8 cellular contexts compared by ENCODE assay signal in genomic region chr21:41783476-41784150, GRCh38. TPM values are rescaled to one million over a fixed set of nuclear protein-coding genes. Genes with fewer than 3 reads are reported as not detected.
A peak's percentile ranks its signal among the peaks of the same experiment; 100 is the strongest.
DNase-seq lines count a peak whose midpoint lies in the region; FAIRE-seq lines count a peak whose summit lies in the region.

No MANE protein-coding gene starts in this region.

- DNase-seq in COLO668 (lab: John Stamatoyannopoulos, UW; ENCODE audit: unreplicated experiment) (peak; percentile 92), HTR-8/SVneo (ENCODE audit: insufficient read length, low spot score) (peak; percentile 53), SHP77 (lab: John Stamatoyannopoulos, UW) (peak; percentile 28 to 38), foreskin melanocyte (peak; percentile 68), dermis blood vessel endothelial cell (no peak), NCI-H1048 (lab: John Stamatoyannopoulos, UW) (no peak), NK-92 (lab: John Stamatoyannopoulos, UW; ENCODE audit: unreplicated experiment) (no peak), RKO (ENCODE audit: low spot score) (no peak)

- FAIRE-seq in HTR-8/SVneo (lab: Jason Lieb, UNC), result peak; percentile 68

RNA-seq across cellular contexts. Expression of gene RIPK4, which starts 16.8 kb away (rescaled TPM):
- total RNA-seq in dermis blood vessel endothelial cell, result 0.09 and 0.51 TPM in 2 replicates

Comparison
In these comparisons a context has a peak if more than half of its experiments do, and no peak if none do; other contexts are left out.
1. DNase-seq: peak in COLO668 (single experiment), HTR-8/SVneo (single experiment), SHP77 (2 of 2) and foreskin melanocyte (single experiment); none in dermis blood vessel endothelial cell (single experiment), NCI-H1048 (single experiment), NK-92 (single experiment) and RKO (single experiment).